Comparison of ENCODE assay signal across 8 cellular contexts in the genomic region with DNA sequence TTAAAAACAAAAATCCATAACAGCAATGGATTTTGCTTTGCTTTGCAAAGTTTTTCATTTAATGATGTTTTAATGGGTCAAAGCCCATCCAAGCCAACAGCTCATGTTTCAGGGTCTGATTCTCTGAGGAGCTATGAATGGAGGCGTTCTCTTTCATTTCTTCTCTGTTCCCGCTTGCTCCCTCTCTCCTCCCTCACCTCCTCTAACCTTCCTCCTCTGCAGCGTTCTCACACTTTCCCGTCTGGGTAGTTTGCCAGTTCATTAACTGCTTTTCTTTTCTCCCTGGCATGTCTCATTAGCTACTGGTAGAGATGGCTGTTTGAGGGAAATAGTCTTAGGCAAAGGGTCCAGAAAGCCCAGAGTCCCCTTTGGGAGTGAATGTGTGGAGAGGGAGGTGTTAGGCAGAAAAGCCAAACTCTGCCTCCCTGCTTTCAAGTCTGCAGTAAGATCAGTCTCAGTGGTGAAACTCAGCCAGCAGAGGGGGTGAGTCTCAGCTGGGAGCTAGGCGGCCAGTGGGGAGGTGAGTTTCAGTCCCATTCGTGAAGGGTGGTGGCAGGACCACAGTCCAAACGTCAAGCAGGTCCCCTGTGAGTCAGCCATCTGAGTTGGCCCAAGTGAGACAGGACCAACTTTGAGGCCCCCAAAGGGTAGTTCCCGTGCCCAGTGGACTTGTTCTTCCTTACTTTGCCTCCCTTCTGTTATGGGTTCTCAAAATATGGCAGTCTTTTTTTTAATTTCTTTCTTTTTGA. TPM values are rescaled to one million over a fixed set of nuclear protein-coding genes. Genes with fewer than 3 reads are reported as not detected.
A peak's percentile ranks its signal among the peaks of the same experiment; 100 is the strongest.
DNase-seq lines count a peak whose midpoint lies in the region; ATAC-seq and TF ChIP-seq lines count a peak whose summit lies in the region.
"Not testable (repeated sequence)": the region's sequence is repeated elsewhere in the genome, so short reads cannot be mapped to it uniquely, and the experiment has no call there.

No MANE protein-coding gene starts in this region.

- TF ChIP-seq CTCF in LNCAP (IDR thresholded peaks at IDR 0.05) (peak; percentile 18; the same call in 1 of the 2 replicates), esophagus muscularis mucosa (IDR thresholded peaks at IDR 0.05) (peak in 2 of 3 experiments; percentile 24 to 46), suprapubic skin (IDR thresholded peaks at IDR 0.05) (peak in 1 of 2 donors; percentile 25)
- not testable (repeated sequence) for TF ChIP-seq CTCF in mesothelial cell of epicardium (IDR thresholded peaks at IDR 0.05; ENCODE audit: unreplicated experiment)

- H3K4me1 ChIP-seq in esophagus muscularis mucosa (peaks cover 11 to 22% (median 19%) of the 10 kb centered on the region in 4 donors), suprapubic skin (peaks cover 26% of the 10 kb centered on the region)

- H3K27ac Mint-ChIP-seq in activated CD8-positive, alpha-beta T cell treated with anti-CD3 and anti-CD28 coated beads, Interleukin-2, amount 10 ng/mL, durations not matched to agents 7 days and 5 days = not testable (repeated sequence)
- H3K27ac Mint-ChIP-seq in mesothelial cell of epicardium = peak overlapping the region; percentile 52

- DNase-seq in EH (ENCODE audit: low read depth) = peak; percentile 18
- DNase-seq in activated CD8-positive, alpha-beta T cell treated with anti-CD3 and anti-CD28 coated beads, Interleukin-2, amount 10 ng/mL, durations not matched to agents 7 days and 5 days; esophagus muscularis mucosa (ENCODE audit: extremely low spot score); mesothelial cell of epicardium (ENCODE audit: low spot score in 2 of 2, unreplicated experiment in 2 of 2); suprapubic skin (ENCODE audit: low spot score in 2 of 2): not testable (repeated sequence)

- WGBS in esophagus muscularis mucosa = 29% methylated on average over 5 of the region's 8 CpGs
- WGBS in suprapubic skin = 15% methylated on average over 8 of the region's 8 CpGs

- TF ChIP-seq POLR2A in esophagus muscularis mucosa (IDR thresholded peaks at IDR 0.05; ENCODE audit: low read depth); suprapubic skin (IDR thresholded peaks at IDR 0.05): not testable (repeated sequence)

- TF ChIP-seq EP300 in esophagus muscularis mucosa (IDR thresholded peaks at IDR 0.05); suprapubic skin (IDR thresholded peaks at IDR 0.05): not testable (repeated sequence)

- H3K4me1 Mint-ChIP-seq in activated CD8-positive, alpha-beta T cell treated with anti-CD3 and anti-CD28 coated beads, Interleukin-2, amount 10 ng/mL, durations not matched to agents 7 days and 5 days (ENCODE audit: low read depth) = not testable (repeated sequence)
- peaks cover 22% of the 10 kb centered on the region for H3K4me1 Mint-ChIP-seq in mesothelial cell of epicardium

- not testable (repeated sequence) for H3K9me3 ChIP-seq in esophagus muscularis mucosa, suprapubic skin

- H3K36me3 ChIP-seq in esophagus muscularis mucosa, suprapubic skin: not testable (repeated sequence)

- POLR2A ChIA-PET in activated CD8-positive, alpha-beta T cell treated with anti-CD3 and anti-CD28 coated beads, Interleukin-2, amount 10 ng/mL, durations not matched to agents 7 days and 5 days (lab: Charles Lee) = not testable (repeated sequence)

- not testable (repeated sequence) for H3K27me3 ChIP-seq in esophagus muscularis mucosa, suprapubic skin

- H3K4me3 Mint-ChIP-seq in activated CD8-positive, alpha-beta T cell treated with anti-CD3 and anti-CD28 coated beads, Interleukin-2, amount 10 ng/mL, durations not matched to agents 7 days and 5 days; mesothelial cell of epicardium: not testable (repeated sequence)

- H3K27ac ChIP-seq in esophagus muscularis mucosa (replicated peaks in 1 of 4) (peak overlapping the region in 3 of 4 donors; percentile 17 to 66 (median 51)), suprapubic skin (peak overlapping the region; percentile 24)

- H3K27me3 Mint-ChIP-seq in activated CD8-positive, alpha-beta T cell treated with anti-CD3 and anti-CD28 coated beads, Interleukin-2, amount 10 ng/mL, durations not matched to agents 7 days and 5 days (ENCODE audit: low read depth) = peaks cover 27% of the 10 kb centered on the region
- not testable (repeated sequence) for H3K27me3 Mint-ChIP-seq in mesothelial cell of epicardium (ENCODE audit: low read depth)

- H3K4me3 ChIP-seq in esophagus muscularis mucosa, suprapubic skin: not testable (repeated sequence)

- not testable (repeated sequence) for H3K36me3 Mint-ChIP-seq in activated CD8-positive, alpha-beta T cell treated with anti-CD3 and anti-CD28 coated beads, Interleukin-2, amount 10 ng/mL, durations not matched to agents 7 days and 5 days (ENCODE audit: low read depth); mesothelial cell of epicardium

- intact Hi-C loops in esophagus muscularis mucosa (cut with DNase I) = not testable (repeated sequence)

- ATAC-seq in GM19463 (IDR thresholded peaks at IDR 0.05; ENCODE audit: unreplicated experiment) = peak; percentile 99
- peak; percentile 97 for ATAC-seq in HG02938 (IDR thresholded peaks at IDR 0.05; ENCODE audit: unreplicated experiment)
- ATAC-seq in activated CD8-positive, alpha-beta T cell treated with anti-CD3 and anti-CD28 coated beads, Interleukin-2, amount 10 ng/mL, durations not matched to agents 7 days and 5 days = peak; percentile 92

- CTCF ChIA-PET in activated CD8-positive, alpha-beta T cell treated with anti-CD3 and anti-CD28 coated beads, Interleukin-2, amount 10 ng/mL, durations not matched to agents 7 days and 5 days (lab: Charles Lee) = interaction anchor here (1.1 to 2.3 kb wide), 4 partner anchors 22 to 143 kb away, joined by 3 to 14 read pairs (median 4); a partner anchor contains a TSS

- H3K9me3 Mint-ChIP-seq in activated CD8-positive, alpha-beta T cell treated with anti-CD3 and anti-CD28 coated beads, Interleukin-2, amount 10 ng/mL, durations not matched to agents 7 days and 5 days (ENCODE audit: insufficient read depth); mesothelial cell of epicardium: not testable (repeated sequence)

RNA-seq across cellular contexts. Expression of a gene that starts 7.3 kb away (rescaled TPM):
- under 1 TPM; 0.55 to 0.58 TPM for total RNA-seq in activated CD8-positive, alpha-beta T cell treated with anti-CD3 and anti-CD28 coated beads, Interleukin-2, amount 10 ng/mL, durations not matched to agents 7 days and 5 days
- 100 to 1,000 TPM; 119 to 123 (median 122) TPM for total RNA-seq in esophagus muscularis mucosa
- 186 to 208 TPM (median 186 TPM) in 3 replicates for total RNA-seq in mesothelial cell of epicardium
- 100 to 1,000 TPM in 1 of 4 donors, 10 to 100 TPM in 3; 79.7 to 131 (median 93.5) TPM for total RNA-seq in suprapubic skin

Comparison
In these comparisons a context has a peak if more than half of its experiments do, and no peak if none do; other contexts are left out.
1. RNA of a gene that starts 7.3 kb away (total RNA-seq): 186 to 208 TPM in mesothelial cell of epicardium, 119 to 123 TPM in esophagus muscularis mucosa and 79.7 to 131 TPM in suprapubic skin; 0.55 to 0.58 TPM in activated CD8-positive, alpha-beta T cell treated with anti-CD3 and anti-CD28 coated beads, Interleukin-2, amount 10 ng/mL, durations not matched to agents 7 days and 5 days; every median in the first group is over 10 times any median in the second.
2. Peak in every context shown above with its lines, with median percentiles within 50 percentile points of each other: ATAC-seq.